34 cellular contexts compared by ENCODE assay signal in genomic region chr2:212271583-212271982, GRCh38.
"Had no signal": no experiment of that assay in that cellular context is flagged by ENCODE, and none has a peak within 500 bp of the region (broad histone marks: within the 10 kb centered on the region; RNA-seq: fewer than 3 reads in every experiment).

No MANE protein-coding gene starts in this region.

- H3K9me3 ChIP-seq: body of pancreas, breast epithelium had no signal

- H3K27me3 ChIP-seq: body of pancreas, brain microvascular endothelial cell, breast epithelium had no signal

- H3K4me3 Mint-ChIP-seq: activated B cell treated with CpG ODN at 0.5 μM for 24 hours; activated CD4-positive, alpha-beta memory T cell treated with anti-CD3 and anti-CD28 coated beads for 36 hours; activated CD4-positive, alpha-beta T cell treated with anti-CD3 and anti-CD28 coated beads, Interleukin-2, amount 10 ng/mL, durations not matched to agents 24 days and 14 days; activated CD8-positive, alpha-beta T cell treated with anti-CD3 and anti-CD28 coated beads for 36 hours; activated naive CD4-positive, alpha-beta T cell treated with anti-CD3 and anti-CD28 coated beads, Interleukin-2, amount 10 ng/mL, durations not matched to agents 7 days and 5 days; activated naive CD4-positive, alpha-beta T cell treated with anti-CD3 and anti-CD28 coated beads, Interleukin-2, amount 50 U/mL, for 24 hours; activated naive CD8-positive, alpha-beta T cell; activated naive CD8-positive, alpha-beta T cell treated with anti-CD3 and anti-CD28 coated beads, Interleukin-2, amount 10 ng/mL, durations not matched to agents 7 days and 5 days; activated naive CD8-positive, alpha-beta T cell treated with anti-CD3 and anti-CD28 coated beads, Interleukin-2, amount 50 U/mL, for 24 hours; activated T-cell treated with anti-CD3 and anti-CD28 coated beads, Interleukin-2, amount 50 U/mL, for 24 hours; T-helper 1 cell treated with Interleukin-12 subunit alpha and Interleukin-12 subunit beta and Interleukin-4 antibody, amounts not matched to agents 30 μg/mL and 1 μg/mL, for 36 hours; T-helper 2 cell treated with Interferon-gamma antibody and Interleukin-4, amounts not matched to agents 5 μg/mL and 100 μg/mL, for 36 hours had no signal

- FAIRE-seq: astrocyte, TTC549 had no signal

- ATAC-seq: activated CD8-positive, alpha-beta T cell treated with anti-CD3 and anti-CD28 coated beads for 36 hours; activated naive CD8-positive, alpha-beta T cell treated with anti-CD3 and anti-CD28 coated beads, Interleukin-2, amount 50 U/mL, for 24 hours; body of pancreas had no signal

- H3K27me3 Mint-ChIP-seq: activated B cell treated with CpG ODN at 0.5 μM for 24 hours; activated CD4-positive, alpha-beta memory T cell treated with anti-CD3 and anti-CD28 coated beads for 36 hours; activated CD4-positive, alpha-beta T cell treated with anti-CD3 and anti-CD28 coated beads, Interleukin-2, amount 10 ng/mL, durations not matched to agents 24 days and 14 days; activated CD8-positive, alpha-beta T cell treated with anti-CD3 and anti-CD28 coated beads for 36 hours; activated naive CD4-positive, alpha-beta T cell treated with anti-CD3 and anti-CD28 coated beads, Interleukin-2, amount 10 ng/mL, durations not matched to agents 7 days and 5 days; activated naive CD4-positive, alpha-beta T cell treated with anti-CD3 and anti-CD28 coated beads, Interleukin-2, amount 50 U/mL, for 24 hours; activated naive CD8-positive, alpha-beta T cell; activated naive CD8-positive, alpha-beta T cell treated with anti-CD3 and anti-CD28 coated beads, Interleukin-2, amount 10 ng/mL, durations not matched to agents 7 days and 5 days; activated naive CD8-positive, alpha-beta T cell treated with anti-CD3 and anti-CD28 coated beads, Interleukin-2, amount 50 U/mL, for 24 hours; activated T-cell treated with anti-CD3 and anti-CD28 coated beads, Interleukin-2, amount 50 U/mL, for 24 hours had no signal

- H3K4me3 ChIP-seq: body of pancreas, breast epithelium had no signal

- H3K27ac ChIP-seq: body of pancreas, brain microvascular endothelial cell, breast epithelium, VCaP had no signal

- H3K4me1 Mint-ChIP-seq: activated B cell treated with CpG ODN at 0.5 μM for 24 hours; activated CD4-positive, alpha-beta T cell treated with anti-CD3 and anti-CD28 coated beads, Interleukin-2, amount 10 ng/mL, durations not matched to agents 24 days and 14 days; activated naive CD4-positive, alpha-beta T cell treated with anti-CD3 and anti-CD28 coated beads, Interleukin-2, amount 10 ng/mL, durations not matched to agents 7 days and 5 days; activated naive CD4-positive, alpha-beta T cell treated with anti-CD3 and anti-CD28 coated beads, Interleukin-2, amount 50 U/mL, for 24 hours; activated naive CD8-positive, alpha-beta T cell treated with anti-CD3 and anti-CD28 coated beads, Interleukin-2, amount 10 ng/mL, durations not matched to agents 7 days and 5 days; activated naive CD8-positive, alpha-beta T cell treated with anti-CD3 and anti-CD28 coated beads, Interleukin-2, amount 50 U/mL, for 24 hours had no signal

- H3K27ac Mint-ChIP-seq: activated B cell treated with CpG ODN at 0.5 μM for 24 hours; activated CD4-positive, alpha-beta memory T cell treated with anti-CD3 and anti-CD28 coated beads for 36 hours; activated CD4-positive, alpha-beta T cell treated with anti-CD3 and anti-CD28 coated beads, Interleukin-2, amount 10 ng/mL, durations not matched to agents 24 days and 14 days; activated CD8-positive, alpha-beta T cell treated with anti-CD3 and anti-CD28 coated beads for 36 hours; activated naive CD4-positive, alpha-beta T cell treated with anti-CD3 and anti-CD28 coated beads, Interleukin-2, amount 10 ng/mL, durations not matched to agents 7 days and 5 days; activated naive CD4-positive, alpha-beta T cell treated with anti-CD3 and anti-CD28 coated beads, Interleukin-2, amount 50 U/mL, for 24 hours; activated naive CD8-positive, alpha-beta T cell; activated naive CD8-positive, alpha-beta T cell treated with anti-CD3 and anti-CD28 coated beads, Interleukin-2, amount 10 ng/mL, durations not matched to agents 7 days and 5 days; activated naive CD8-positive, alpha-beta T cell treated with anti-CD3 and anti-CD28 coated beads, Interleukin-2, amount 50 U/mL, for 24 hours; activated T-cell treated with anti-CD3 and anti-CD28 coated beads, Interleukin-2, amount 50 U/mL, for 24 hours; activated T-helper 2 cell treated with anti-CD3 and anti-CD28 coated beads, Interferon-gamma antibody, Interleukin-2, Interleukin-4, amounts not matched to agents 10 μg/mL and 5 μg/mL and 100 μg/mL, durations not matched to agents 14 hours and 24 hours and 36 hours; T-helper 1 cell treated with Interleukin-12 subunit alpha and Interleukin-12 subunit beta and Interleukin-4 antibody, amounts not matched to agents 30 μg/mL and 1 μg/mL, for 36 hours; T-helper 2 cell treated with Interferon-gamma antibody and Interleukin-4, amounts not matched to agents 5 μg/mL and 100 μg/mL, for 36 hours had no signal

- H3K36me3 Mint-ChIP-seq: activated CD4-positive, alpha-beta memory T cell treated with anti-CD3 and anti-CD28 coated beads for 36 hours; activated naive CD4-positive, alpha-beta T cell treated with anti-CD3 and anti-CD28 coated beads, Interleukin-2, amount 10 ng/mL, durations not matched to agents 7 days and 5 days; activated naive CD4-positive, alpha-beta T cell treated with anti-CD3 and anti-CD28 coated beads, Interleukin-2, amount 50 U/mL, for 24 hours; activated naive CD8-positive, alpha-beta T cell; activated naive CD8-positive, alpha-beta T cell treated with anti-CD3 and anti-CD28 coated beads, Interleukin-2, amount 10 ng/mL, durations not matched to agents 7 days and 5 days had no signal

- H3K36me3 ChIP-seq: brain microvascular endothelial cell, breast epithelium had no signal

- H3K9me3 Mint-ChIP-seq: activated B cell treated with CpG ODN at 0.5 μM for 24 hours; activated CD4-positive, alpha-beta T cell treated with anti-CD3 and anti-CD28 coated beads, Interleukin-2, amount 10 ng/mL, durations not matched to agents 24 days and 14 days; activated CD8-positive, alpha-beta T cell treated with anti-CD3 and anti-CD28 coated beads for 36 hours; activated naive CD4-positive, alpha-beta T cell treated with anti-CD3 and anti-CD28 coated beads, Interleukin-2, amount 10 ng/mL, durations not matched to agents 7 days and 5 days; activated naive CD4-positive, alpha-beta T cell treated with anti-CD3 and anti-CD28 coated beads, Interleukin-2, amount 50 U/mL, for 24 hours; activated naive CD8-positive, alpha-beta T cell treated with anti-CD3 and anti-CD28 coated beads, Interleukin-2, amount 10 ng/mL, durations not matched to agents 7 days and 5 days; activated naive CD8-positive, alpha-beta T cell treated with anti-CD3 and anti-CD28 coated beads, Interleukin-2, amount 50 U/mL, for 24 hours; activated T-cell treated with anti-CD3 and anti-CD28 coated beads, Interleukin-2, amount 50 U/mL, for 24 hours; activated T-helper 2 cell treated with anti-CD3 and anti-CD28 coated beads, Interferon-gamma antibody, Interleukin-2, Interleukin-4, amounts not matched to agents 10 μg/mL and 5 μg/mL and 100 μg/mL, durations not matched to agents 14 hours and 24 hours and 36 hours; T-helper 1 cell treated with Interleukin-12 subunit alpha and Interleukin-12 subunit beta and Interleukin-4 antibody, amounts not matched to agents 30 μg/mL and 1 μg/mL, for 36 hours; T-helper 2 cell treated with Interferon-gamma antibody and Interleukin-4, amounts not matched to agents 5 μg/mL and 100 μg/mL, for 36 hours had no signal

- DNase-seq: activated B cell treated with CpG ODN at 0.5 μM for 24 hours; activated CD4-positive, alpha-beta memory T cell treated with anti-CD3 and anti-CD28 coated beads for 36 hours; activated CD4-positive, alpha-beta T cell treated with anti-CD3 and anti-CD28 coated beads for 4 hours; activated CD4-positive, alpha-beta T cell treated with anti-CD3 and anti-CD28 coated beads, Interleukin-2, amount 10 ng/mL, durations not matched to agents 24 days and 14 days; activated CD4-positive, alpha-beta T cell treated with anti-CD3 and anti-CD28 coated beads, Interleukin-2, amount 50 U/mL, for 1 hour; activated CD4-positive, alpha-beta T cell treated with anti-CD3 and anti-CD28 coated beads, Interleukin-2, amount 50 U/mL, for 4 hours; activated CD4-positive, CD25-positive, alpha-beta regulatory T cell treated with anti-CD3 and anti-CD28 coated beads, Interleukin-2, amount 50 U/mL, for 72 hours; activated CD8-positive, alpha-beta memory T cell treated with anti-CD3 and anti-CD28 coated beads, Interleukin-2, amount 50 U/mL, for 4 hours; activated CD8-positive, alpha-beta T cell treated with anti-CD3 and anti-CD28 coated beads for 36 hours; activated effector memory CD4-positive, alpha-beta T cell treated with Interleukin-2 at 50 U/mL for 16 hours; activated gamma-delta T cell; activated naive CD4-positive, alpha-beta T cell treated with anti-CD3 and anti-CD28 coated beads, Interleukin-2, amount 10 ng/mL, durations not matched to agents 7 days and 5 days; activated naive CD4-positive, alpha-beta T cell treated with Interleukin-2 at 50 U/mL for 16 hours; activated naive CD8-positive, alpha-beta T cell treated with anti-CD3 and anti-CD28 coated beads, Interleukin-2, amount 10 ng/mL, durations not matched to agents 7 days and 5 days; activated naive CD8-positive, alpha-beta T cell treated with anti-CD3 and anti-CD28 coated beads, Interleukin-2, amount 50 U/mL, for 24 hours; activated T-cell treated with anti-CD3 and anti-CD28 coated beads, Interleukin-2, amount 50 U/mL, for 24 hours; activated T-cell treated with anti-CD3 and anti-CD28 coated beads, Interleukin-2, amount 50 U/mL, for 48 hours; amniotic stem cell; aorta; body of pancreas; brain microvascular endothelial cell; central memory CD4-positive, alpha-beta T cell; T-helper 1 cell; T-helper 2 cell; T-helper 9 cell had no signal

- H3K4me1 ChIP-seq: body of pancreas, breast epithelium had no signal
